In genomic region chrX:107508925-107509324, GRCh38 we compare ENCODE assay signal across 1 cellular context.
TF ChIP-seq lines count a peak whose summit lies in the region.

No MANE protein-coding gene starts in this region.

TF ChIP-seq in GM23338, 12 proteins besides CTCF, POLR2A, EP300 and RAD21 (continued from another document):
- TF ChIP-seq ETS1 (IDR thresholded peaks at IDR 0.05) (no peak), CREB1 (CRISPR knock-in tag; IDR thresholded peaks at IDR 0.05; ENCODE audit: low read depth) (no peak)
- TF ChIP-seq, protein P1, sequence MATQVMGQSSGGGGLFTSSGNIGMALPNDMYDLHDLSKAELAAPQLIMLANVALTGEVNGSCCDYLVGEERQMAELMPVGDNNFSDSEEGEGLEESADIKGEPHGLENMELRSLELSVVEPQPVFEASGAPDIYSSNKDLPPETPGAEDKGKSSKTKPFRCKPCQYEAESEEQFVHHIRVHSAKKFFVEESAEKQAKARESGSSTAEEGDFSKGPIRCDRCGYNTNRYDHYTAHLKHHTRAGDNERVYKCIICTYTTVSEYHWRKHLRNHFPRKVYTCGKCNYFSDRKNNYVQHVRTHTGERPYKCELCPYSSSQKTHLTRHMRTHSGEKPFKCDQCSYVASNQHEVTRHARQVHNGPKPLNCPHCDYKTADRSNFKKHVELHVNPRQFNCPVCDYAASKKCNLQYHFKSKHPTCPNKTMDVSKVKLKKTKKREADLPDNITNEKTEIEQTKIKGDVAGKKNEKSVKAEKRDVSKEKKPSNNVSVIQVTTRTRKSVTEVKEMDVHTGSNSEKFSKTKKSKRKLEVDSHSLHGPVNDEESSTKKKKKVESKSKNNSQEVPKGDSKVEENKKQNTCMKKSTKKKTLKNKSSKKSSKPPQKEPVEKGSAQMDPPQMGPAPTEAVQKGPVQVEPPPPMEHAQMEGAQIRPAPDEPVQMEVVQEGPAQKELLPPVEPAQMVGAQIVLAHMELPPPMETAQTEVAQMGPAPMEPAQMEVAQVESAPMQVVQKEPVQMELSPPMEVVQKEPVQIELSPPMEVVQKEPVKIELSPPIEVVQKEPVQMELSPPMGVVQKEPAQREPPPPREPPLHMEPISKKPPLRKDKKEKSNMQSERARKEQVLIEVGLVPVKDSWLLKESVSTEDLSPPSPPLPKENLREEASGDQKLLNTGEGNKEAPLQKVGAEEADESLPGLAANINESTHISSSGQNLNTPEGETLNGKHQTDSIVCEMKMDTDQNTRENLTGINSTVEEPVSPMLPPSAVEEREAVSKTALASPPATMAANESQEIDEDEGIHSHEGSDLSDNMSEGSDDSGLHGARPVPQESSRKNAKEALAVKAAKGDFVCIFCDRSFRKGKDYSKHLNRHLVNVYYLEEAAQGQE (IDR thresholded peaks at IDR 0.05; ENCODE audit: unreplicated experiment): no peak
